1 cellular context compared by ENCODE assay signal in the genomic region with DNA sequence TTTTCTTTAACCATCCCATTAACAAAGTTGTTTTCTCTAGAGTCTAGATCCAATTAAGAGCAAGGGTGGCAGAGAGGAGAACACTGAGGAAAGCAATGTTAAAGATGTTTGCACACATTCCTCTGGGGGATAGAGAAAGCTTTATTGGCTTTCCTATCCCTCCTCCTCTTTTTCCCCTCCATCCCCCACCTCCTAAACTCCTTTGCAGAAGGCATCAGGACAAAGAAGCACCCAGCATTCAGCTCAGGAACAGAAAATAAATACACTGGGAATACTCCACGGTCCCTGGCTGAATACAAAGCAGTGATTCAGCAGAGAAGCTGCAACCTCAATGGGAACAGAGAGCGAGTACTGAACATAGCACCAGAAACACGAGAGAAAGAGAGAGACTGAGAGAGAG.
TF ChIP-seq lines count a peak whose summit lies in the region.

No MANE protein-coding gene starts in this region.

TF ChIP-seq in HepG2, 621 proteins besides CTCF, POLR2A, EP300 and RAD21:
- TF ChIP-seq ZSCAN25 (CRISPR knock-in tag; IDR thresholded peaks at IDR 0.05) (no peak), SALL2 (CRISPR knock-in tag; IDR thresholded peaks at IDR 0.05) (no peak), BRCA1 (CRISPR knock-in tag; IDR thresholded peaks at IDR 0.05) (no peak), AGO1 (IDR thresholded peaks at IDR 0.05; ENCODE audit: low read depth, low read length, poor library complexity, severe bottlenecking) (no peak), ZNF256 (CRISPR knock-in tag; conservative IDR thresholded peaks at IDR 0.05) (no peak), ZNF674 (CRISPR knock-in tag; IDR thresholded peaks at IDR 0.05; ENCODE audit: low read depth) (no peak), AHR (CRISPR knock-in tag; IDR thresholded peaks at IDR 0.05) (no peak), PCBP2 (optimal IDR thresholded peaks at IDR 0.05; ENCODE audit: low read depth, low read length, poor library complexity, severe bottlenecking) (no peak), ZNF382 (CRISPR knock-in tag; IDR thresholded peaks at IDR 0.05; ENCODE audit: borderline replicate concordance) (no peak), CENPX (CRISPR knock-in tag; IDR thresholded peaks at IDR 0.05) (no peak), ZNF138 (CRISPR knock-in tag; IDR thresholded peaks at IDR 0.05; ENCODE audit: low read depth) (no peak)
- TF ChIP-seq, protein P1, sequence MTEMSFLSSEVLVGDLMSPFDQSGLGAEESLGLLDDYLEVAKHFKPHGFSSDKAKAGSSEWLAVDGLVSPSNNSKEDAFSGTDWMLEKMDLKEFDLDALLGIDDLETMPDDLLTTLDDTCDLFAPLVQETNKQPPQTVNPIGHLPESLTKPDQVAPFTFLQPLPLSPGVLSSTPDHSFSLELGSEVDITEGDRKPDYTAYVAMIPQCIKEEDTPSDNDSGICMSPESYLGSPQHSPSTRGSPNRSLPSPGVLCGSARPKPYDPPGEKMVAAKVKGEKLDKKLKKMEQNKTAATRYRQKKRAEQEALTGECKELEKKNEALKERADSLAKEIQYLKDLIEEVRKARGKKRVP (CRISPR knock-in tag; IDR thresholded peaks at IDR 0.05) = no peak
- TF ChIP-seq, protein P2, sequence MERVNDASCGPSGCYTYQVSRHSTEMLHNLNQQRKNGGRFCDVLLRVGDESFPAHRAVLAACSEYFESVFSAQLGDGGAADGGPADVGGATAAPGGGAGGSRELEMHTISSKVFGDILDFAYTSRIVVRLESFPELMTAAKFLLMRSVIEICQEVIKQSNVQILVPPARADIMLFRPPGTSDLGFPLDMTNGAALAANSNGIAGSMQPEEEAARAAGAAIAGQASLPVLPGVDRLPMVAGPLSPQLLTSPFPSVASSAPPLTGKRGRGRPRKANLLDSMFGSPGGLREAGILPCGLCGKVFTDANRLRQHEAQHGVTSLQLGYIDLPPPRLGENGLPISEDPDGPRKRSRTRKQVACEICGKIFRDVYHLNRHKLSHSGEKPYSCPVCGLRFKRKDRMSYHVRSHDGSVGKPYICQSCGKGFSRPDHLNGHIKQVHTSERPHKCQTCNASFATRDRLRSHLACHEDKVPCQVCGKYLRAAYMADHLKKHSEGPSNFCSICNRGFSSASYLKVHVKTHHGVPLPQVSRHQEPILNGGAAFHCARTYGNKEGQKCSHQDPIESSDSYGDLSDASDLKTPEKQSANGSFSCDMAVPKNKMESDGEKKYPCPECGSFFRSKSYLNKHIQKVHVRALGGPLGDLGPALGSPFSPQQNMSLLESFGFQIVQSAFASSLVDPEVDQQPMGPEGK (CRISPR knock-in tag; IDR thresholded peaks at IDR 0.05) = no peak
